1 cellular context compared by ENCODE assay signal in the genomic region with DNA sequence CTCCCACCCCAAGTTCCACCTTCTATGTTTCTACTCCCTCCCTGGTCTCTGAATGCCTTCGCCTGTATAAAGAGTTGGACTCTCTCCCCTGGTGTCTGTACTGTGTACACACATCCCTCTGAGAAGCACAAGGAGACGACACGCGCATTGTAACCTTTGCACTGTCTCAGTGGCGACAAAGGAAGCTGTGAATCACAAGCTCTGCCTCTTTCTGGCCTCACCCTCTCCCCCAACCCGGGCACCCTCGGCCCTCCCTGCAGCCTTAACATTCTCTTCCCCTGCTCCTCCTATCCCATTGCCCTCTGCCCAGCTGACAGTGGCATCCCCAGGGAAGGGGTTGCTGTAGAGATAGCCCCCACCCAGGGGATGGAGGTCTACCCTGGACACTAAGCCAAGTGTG.
TF ChIP-seq lines count a peak whose summit lies in the region.

No MANE protein-coding gene starts in this region.

TF ChIP-seq in HepG2, 621 proteins besides CTCF, POLR2A, EP300 and RAD21 (continued from another document and continues in another):
- TF ChIP-seq, protein P1, sequence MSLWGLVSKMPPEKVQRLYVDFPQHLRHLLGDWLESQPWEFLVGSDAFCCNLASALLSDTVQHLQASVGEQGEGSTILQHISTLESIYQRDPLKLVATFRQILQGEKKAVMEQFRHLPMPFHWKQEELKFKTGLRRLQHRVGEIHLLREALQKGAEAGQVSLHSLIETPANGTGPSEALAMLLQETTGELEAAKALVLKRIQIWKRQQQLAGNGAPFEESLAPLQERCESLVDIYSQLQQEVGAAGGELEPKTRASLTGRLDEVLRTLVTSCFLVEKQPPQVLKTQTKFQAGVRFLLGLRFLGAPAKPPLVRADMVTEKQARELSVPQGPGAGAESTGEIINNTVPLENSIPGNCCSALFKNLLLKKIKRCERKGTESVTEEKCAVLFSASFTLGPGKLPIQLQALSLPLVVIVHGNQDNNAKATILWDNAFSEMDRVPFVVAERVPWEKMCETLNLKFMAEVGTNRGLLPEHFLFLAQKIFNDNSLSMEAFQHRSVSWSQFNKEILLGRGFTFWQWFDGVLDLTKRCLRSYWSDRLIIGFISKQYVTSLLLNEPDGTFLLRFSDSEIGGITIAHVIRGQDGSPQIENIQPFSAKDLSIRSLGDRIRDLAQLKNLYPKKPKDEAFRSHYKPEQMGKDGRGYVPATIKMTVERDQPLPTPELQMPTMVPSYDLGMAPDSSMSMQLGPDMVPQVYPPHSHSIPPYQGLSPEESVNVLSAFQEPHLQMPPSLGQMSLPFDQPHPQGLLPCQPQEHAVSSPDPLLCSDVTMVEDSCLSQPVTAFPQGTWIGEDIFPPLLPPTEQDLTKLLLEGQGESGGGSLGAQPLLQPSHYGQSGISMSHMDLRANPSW (CRISPR knock-in tag; IDR thresholded peaks at IDR 0.05; ENCODE audit: borderline replicate concordance) = no peak
- TF ChIP-seq AFF4 (CRISPR knock-in tag; IDR thresholded peaks at IDR 0.05) = no peak
- no peak for TF ChIP-seq ZNF672 (CRISPR knock-in tag; IDR thresholded peaks at IDR 0.05)
- TF ChIP-seq ZBTB2 (CRISPR knock-in tag; IDR thresholded peaks at IDR 0.05; ENCODE audit: low read depth) = 0 out of 2 replicates have a peak, but pooled peaks have one; percentile 44
- no peak for TF ChIP-seq JUN (CRISPR knock-in tag; IDR thresholded peaks at IDR 0.05)
- no peak for TF ChIP-seq PCBP1 (IDR thresholded peaks at IDR 0.05; ENCODE audit: borderline replicate concordance, low read depth, low read length)
- TF ChIP-seq, protein P2, sequence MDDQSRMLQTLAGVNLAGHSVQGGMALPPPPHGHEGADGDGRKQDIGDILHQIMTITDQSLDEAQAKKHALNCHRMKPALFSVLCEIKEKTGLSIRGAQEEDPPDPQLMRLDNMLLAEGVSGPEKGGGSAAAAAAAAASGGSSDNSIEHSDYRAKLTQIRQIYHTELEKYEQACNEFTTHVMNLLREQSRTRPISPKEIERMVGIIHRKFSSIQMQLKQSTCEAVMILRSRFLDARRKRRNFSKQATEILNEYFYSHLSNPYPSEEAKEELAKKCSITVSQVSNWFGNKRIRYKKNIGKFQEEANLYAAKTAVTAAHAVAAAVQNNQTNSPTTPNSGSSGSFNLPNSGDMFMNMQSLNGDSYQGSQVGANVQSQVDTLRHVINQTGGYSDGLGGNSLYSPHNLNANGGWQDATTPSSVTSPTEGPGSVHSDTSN (CRISPR knock-in tag; IDR thresholded peaks at IDR 0.05; ENCODE audit: borderline replicate concordance) = no peak
- no peak; the same call in 1 of the 2 replicates for TF ChIP-seq JUNB (CRISPR knock-in tag; IDR thresholded peaks at IDR 0.05; ENCODE audit: borderline replicate concordance)
- TF ChIP-seq DBP (CRISPR knock-in tag; IDR thresholded peaks at IDR 0.05; ENCODE audit: not compliant biosample characterization) = no peak
- TF ChIP-seq, protein P3, sequence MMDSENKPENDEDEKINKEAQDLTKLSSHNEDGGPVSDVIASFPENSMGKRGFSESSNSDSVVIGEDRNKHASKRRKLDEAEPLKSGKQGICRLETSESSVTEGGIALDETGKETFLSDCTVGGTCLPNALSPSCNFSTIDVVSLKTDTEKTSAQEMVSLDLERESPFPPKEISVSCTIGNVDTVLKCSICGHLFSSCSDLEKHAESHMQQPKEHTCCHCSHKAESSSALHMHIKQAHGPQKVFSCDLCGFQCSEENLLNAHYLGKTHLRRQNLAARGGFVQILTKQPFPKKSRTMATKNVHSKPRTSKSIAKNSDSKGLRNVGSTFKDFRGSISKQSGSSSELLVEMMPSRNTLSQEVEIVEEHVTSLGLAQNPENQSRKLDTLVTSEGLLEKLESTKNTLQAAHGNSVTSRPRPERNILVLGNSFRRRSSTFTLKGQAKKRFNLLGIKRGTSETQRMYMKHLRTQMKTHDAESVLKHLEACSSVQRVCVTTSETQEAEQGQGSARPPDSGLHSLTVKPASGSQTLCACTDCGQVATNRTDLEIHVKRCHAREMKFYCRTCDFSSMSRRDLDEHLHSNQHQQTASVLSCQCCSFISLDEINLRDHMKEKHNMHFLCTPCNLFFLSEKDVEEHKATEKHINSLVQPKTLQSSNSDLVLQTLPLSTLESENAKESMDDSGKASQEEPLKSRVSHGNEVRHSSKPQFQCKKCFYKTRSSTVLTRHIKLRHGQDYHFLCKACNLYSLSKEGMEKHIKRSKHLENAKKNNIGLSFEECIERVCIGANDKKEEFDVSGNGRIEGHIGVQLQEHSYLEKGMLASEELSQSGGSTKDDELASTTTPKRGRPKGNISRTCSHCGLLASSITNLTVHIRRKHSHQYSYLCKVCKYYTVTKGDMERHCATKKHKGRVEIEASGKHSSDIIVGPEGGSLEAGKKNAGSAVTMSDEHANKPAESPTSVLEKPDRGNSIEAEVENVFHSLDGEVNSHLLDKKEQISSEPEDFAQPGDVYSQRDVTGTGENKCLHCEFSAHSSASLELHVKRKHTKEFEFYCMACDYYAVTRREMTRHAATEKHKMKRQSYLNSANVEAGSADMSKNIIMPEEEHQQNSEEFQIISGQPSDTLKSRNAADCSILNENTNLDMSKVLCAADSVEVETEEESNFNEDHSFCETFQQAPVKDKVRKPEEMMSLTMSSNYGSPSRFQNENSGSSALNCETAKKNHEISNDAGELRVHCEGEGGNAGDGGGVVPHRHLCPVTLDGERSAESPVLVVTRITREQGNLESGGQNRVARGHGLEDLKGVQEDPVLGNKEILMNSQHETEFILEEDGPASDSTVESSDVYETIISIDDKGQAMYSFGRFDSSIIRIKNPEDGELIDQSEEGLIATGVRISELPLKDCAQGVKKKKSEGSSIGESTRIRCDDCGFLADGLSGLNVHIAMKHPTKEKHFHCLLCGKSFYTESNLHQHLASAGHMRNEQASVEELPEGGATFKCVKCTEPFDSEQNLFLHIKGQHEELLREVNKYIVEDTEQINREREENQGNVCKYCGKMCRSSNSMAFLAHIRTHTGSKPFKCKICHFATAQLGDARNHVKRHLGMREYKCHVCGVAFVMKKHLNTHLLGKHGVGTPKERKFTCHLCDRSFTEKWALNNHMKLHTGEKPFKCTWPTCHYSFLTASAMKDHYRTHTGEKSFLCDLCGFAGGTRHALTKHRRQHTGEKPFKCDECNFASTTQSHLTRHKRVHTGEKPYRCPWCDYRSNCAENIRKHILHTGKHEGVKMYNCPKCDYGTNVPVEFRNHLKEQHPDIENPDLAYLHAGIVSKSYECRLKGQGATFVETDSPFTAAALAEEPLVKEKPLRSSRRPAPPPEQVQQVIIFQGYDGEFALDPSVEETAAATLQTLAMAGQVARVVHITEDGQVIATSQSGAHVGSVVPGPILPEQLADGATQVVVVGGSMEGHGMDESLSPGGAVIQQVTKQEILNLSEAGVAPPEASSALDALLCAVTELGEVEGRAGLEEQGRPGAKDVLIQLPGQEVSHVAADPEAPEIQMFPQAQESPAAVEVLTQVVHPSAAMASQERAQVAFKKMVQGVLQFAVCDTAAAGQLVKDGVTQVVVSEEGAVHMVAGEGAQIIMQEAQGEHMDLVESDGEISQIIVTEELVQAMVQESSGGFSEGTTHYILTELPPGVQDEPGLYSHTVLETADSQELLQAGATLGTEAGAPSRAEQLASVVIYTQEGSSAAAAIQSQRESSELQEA (CRISPR knock-in tag; IDR thresholded peaks at IDR 0.05; ENCODE audit: not compliant biosample characterization) = no peak
- TF ChIP-seq ZBTB37 (CRISPR knock-in tag; IDR thresholded peaks at IDR 0.05) = no peak
- TF ChIP-seq ZNF24 (IDR thresholded peaks at IDR 0.05) = no peak
- TF ChIP-seq ZNF564 (CRISPR knock-in tag; IDR thresholded peaks at IDR 0.05) = 0 out of 2 replicates have a peak, but pooled peaks have one; percentile 55
- no peak for TF ChIP-seq ZFP36 (IDR thresholded peaks at IDR 0.05; ENCODE audit: borderline replicate concordance, low read depth, low read length, partially characterized antibody)
- TF ChIP-seq BORCS8-MEF2B (CRISPR knock-in tag; IDR thresholded peaks at IDR 0.05) = no peak
- no peak for TF ChIP-seq CSRNP2 (CRISPR knock-in tag; conservative IDR thresholded peaks at IDR 0.05; ENCODE audit: low read depth)
- TF ChIP-seq SP2 (CRISPR knock-in tag; IDR thresholded peaks at IDR 0.05) = no peak
- TF ChIP-seq, protein P4, sequence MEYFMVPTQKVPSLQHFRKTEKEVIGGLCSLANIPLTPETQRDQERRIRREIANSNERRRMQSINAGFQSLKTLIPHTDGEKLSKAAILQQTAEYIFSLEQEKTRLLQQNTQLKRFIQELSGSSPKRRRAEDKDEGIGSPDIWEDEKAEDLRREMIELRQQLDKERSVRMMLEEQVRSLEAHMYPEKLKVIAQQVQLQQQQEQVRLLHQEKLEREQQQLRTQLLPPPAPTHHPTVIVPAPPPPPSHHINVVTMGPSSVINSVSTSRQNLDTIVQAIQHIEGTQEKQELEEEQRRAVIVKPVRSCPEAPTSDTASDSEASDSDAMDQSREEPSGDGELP (IDR thresholded peaks at IDR 0.05; ENCODE audit: borderline replicate concordance, low read depth) = no peak
- TF ChIP-seq ZNF614 (CRISPR knock-in tag; IDR thresholded peaks at IDR 0.05; ENCODE audit: borderline replicate concordance) = peak; percentile 53
- no peak for TF ChIP-seq HNRNPL (IDR thresholded peaks at IDR 0.05; ENCODE audit: low read depth, low read length)
- no peak for TF ChIP-seq HINFP (CRISPR knock-in tag; IDR thresholded peaks at IDR 0.05; ENCODE audit: low read depth)
- TF ChIP-seq ZNF619 (CRISPR knock-in tag; IDR thresholded peaks at IDR 0.05) = no peak
- no peak for TF ChIP-seq ZNF10 (CRISPR knock-in tag; IDR thresholded peaks at IDR 0.05; ENCODE audit: borderline replicate concordance, low read depth)
